In genomic region chr5:56908942-56909293, GRCh38 we compare ENCODE assay signal across 7 cellular contexts. TPM values are rescaled to one million over a fixed set of nuclear protein-coding genes. Genes with fewer than 3 reads are reported as not detected.
A peak's percentile ranks its signal among the peaks of the same experiment; 100 is the strongest.
DNase-seq lines count a peak whose midpoint lies in the region; ATAC-seq and TF ChIP-seq lines count a peak whose summit lies in the region.

No MANE protein-coding gene starts in this region.

- H3K4me1 ChIP-seq in ES-I3 (ENCODE audit: insufficient read depth, low read length) = peaks cover 8% of the 10 kb centered on the region; the same call in 1 of the 2 replicates
- H3K4me1 ChIP-seq in right lobe of liver = peaks cover 0 to 11% (median 0%) of the 10 kb centered on the region in 4 donors
- peaks cover 6% of the 10 kb centered on the region for H3K4me1 ChIP-seq in testis

- H3K27me3 ChIP-seq in brain microvascular endothelial cell (replicated peaks) = no peaks in the 10 kb centered on the region
- H3K27me3 ChIP-seq in right lobe of liver = no peaks in the 10 kb centered on the region
- H3K27me3 ChIP-seq in testis = no peaks in the 10 kb centered on the region

- H3K9me3 ChIP-seq in ES-I3 (ENCODE audit: control insufficient read depth, insufficient read depth, low read length) (no peaks in the 10 kb centered on the region), right lobe of liver (no peaks in the 10 kb centered on the region), testis (no peaks in the 10 kb centered on the region)

- TF ChIP-seq CTCF in LNCaP clone FGC (IDR thresholded peaks at IDR 0.05; ENCODE audit: control insufficient read depth, extremely low read depth, insufficient read depth) (no peak), brain microvascular endothelial cell (IDR thresholded peaks at IDR 0.05; ENCODE audit: low read depth, low read length, missing control alignments) (no peak), right lobe of liver (IDR thresholded peaks at IDR 0.05) (no peak), testis (IDR thresholded peaks at IDR 0.05) (no peak)

- DNase-seq in LNCaP clone FGC (ENCODE audit: low read depth) (no peak), brain microvascular endothelial cell (peak; percentile 32), right lobe of liver (peak; percentile 83 to 88 (median 87)), testis (peak; percentile 81), NCI-H526 (lab: John Stamatoyannopoulos, UW) (no peak)

- TF ChIP-seq POLR2A in right lobe of liver (IDR thresholded peaks at IDR 0.05) (no peak), testis (IDR thresholded peaks at IDR 0.05) (no peak)

- in situ Hi-C loops in brain microvascular endothelial cell (cut with HindIII; ENCODE audit: low pct_ligation_motif_present, low sequenced_read_pairs) = loop anchor here (25.0 kb wide), 1 partner anchor 353 kb away; no protein-coding TSS in a partner anchor

- H3K4me3 ChIP-seq in LNCaP clone FGC (ENCODE audit: low read depth, low read length) (peak overlapping the region; percentile 53), brain microvascular endothelial cell (ENCODE audit: low read depth, low read length) (peak overlapping the region; percentile 73), right lobe of liver (peak overlapping the region; percentile 60 to 72 (median 65)), testis (peak overlapping the region; percentile 73 to 74)

- H3K27ac ChIP-seq in brain microvascular endothelial cell = peak overlapping the region; percentile 85
- H3K27ac ChIP-seq in right lobe of liver = peak overlapping the region; percentile 92 to 99 (median 96)
- H3K27ac ChIP-seq in testis = peak overlapping the region; percentile 94 to 96

- H3K36me3 ChIP-seq in ES-I3 (ENCODE audit: insufficient read depth, low read length) (no peaks in the 10 kb centered on the region), brain microvascular endothelial cell (replicated peaks) (no peaks in the 10 kb centered on the region), right lobe of liver (no peaks in the 10 kb centered on the region), testis (ENCODE audit: low read depth, missing control alignments) (no peaks in the 10 kb centered on the region)

- H3K9ac ChIP-seq in ES-I3 (ENCODE audit: low read depth, low read length) = peak overlapping the region; percentile 70

- 0% methylated on average over 19 of the region's 19 CpGs for WGBS in right lobe of liver (ENCODE audit: insufficient coverage, low coverage, low lambda C conversion rate, missing lambda C conversion rate)
- 1% methylated on average over 19 of the region's 19 CpGs for WGBS in testis, 2 donors

- ATAC-seq in GM21515 (IDR thresholded peaks at IDR 0.05; ENCODE audit: unreplicated experiment) = peak; percentile 42
- peak; percentile 65 to 78 (median 74) for ATAC-seq in right lobe of liver

- intact Hi-C loops in right lobe of liver (cut with DNase I) = loop anchor here in 1 of 2 donors (10.0 kb wide), 2 partner anchors 46 to 236 kb away; partner anchors contain the start of gene MIER3
- intact Hi-C loops in testis (cut with DNase I; ENCODE audit: low total_unique reads) = loop anchor here (10.0 kb wide), 1 partner anchor 316 kb away; no protein-coding TSS in a partner anchor

RNA-seq across cellular contexts. Expression of gene SETD9, which starts 0.5 kb away (rescaled TPM):
- total RNA-seq in right lobe of liver (10 to 100 TPM in 3 of 6 experiments, 1 to 10 TPM in 3; 4.9 to 18.8 (median 9.9) TPM), testis (10 to 100 TPM; 27.3 to 43.5 TPM)
- 58.6 TPM for polyA plus RNA-seq in testis (ENCODE audit: insufficient read depth, low read depth, low replicate concordance)

RNA-seq across cellular contexts. Expression of gene MIER3, which starts 43.0 kb away (rescaled TPM):
- total RNA-seq in right lobe of liver (10 to 100 TPM in 4 of 6 experiments, 1 to 10 TPM in 2; 7.3 to 14.7 (median 11.2) TPM), testis (10 to 100 TPM; 68.7 to 71.6 TPM)
- 27.8 TPM for polyA plus RNA-seq in testis (ENCODE audit: insufficient read depth, low read depth, low replicate concordance)

Comparison
In these comparisons a context has a peak if more than half of its experiments do, and no peak if none do; other contexts are left out.
1. DNase-seq: peak in brain microvascular endothelial cell (single experiment), right lobe of liver (3 of 3) and testis (single experiment); none in LNCaP clone FGC (single experiment) and NCI-H526 (0 of 2).
2. RNA of gene MIER3, which starts 43.0 kb away (total RNA-seq): 68.7 to 71.6 TPM in testis; 7.3 to 14.7 TPM in right lobe of liver; every median in the first group is over 4 times any median in the second.
3. Peak in every context shown above with its lines, with median percentiles within 50 percentile points of each other: H3K4me3 ChIP-seq and H3K27ac ChIP-seq.